In genomic region chr12:8078400-8078799, GRCh38 we compare ENCODE assay signal across 10 cellular contexts. TPM values are rescaled to one million over a fixed set of nuclear protein-coding genes. Genes with fewer than 3 reads are reported as not detected.
DNase-seq lines count a peak whose midpoint lies in the region; ATAC-seq and TF ChIP-seq lines count a peak whose summit lies in the region.
"Had no signal": no experiment of that assay in that cellular context is flagged by ENCODE, and none has a peak within 500 bp of the region (broad histone marks: within the 10 kb centered on the region; RNA-seq: fewer than 3 reads in every experiment).

No MANE protein-coding gene starts in this region.

- H3K9me3 ChIP-seq in GM23248 (ENCODE audit: low read depth) (no peaks in the 10 kb centered on the region), hepatocyte (ENCODE audit: low read depth) (no peaks in the 10 kb centered on the region)
- H3K9me3 ChIP-seq: HAP-1 had no signal

- no peaks in the 10 kb centered on the region for H3K27me3 ChIP-seq in GM23248 (replicated peaks; ENCODE audit: insufficient read depth)
- H3K27me3 ChIP-seq in hepatocyte: no peaks in the 10 kb centered on the region

- peak; percentile 41 for DNase-seq in AG08396 (ENCODE audit: low spot score)
- peak; percentile 69 for DNase-seq in GM23248
- peak; percentile 79 for DNase-seq in OCI-M1 (lab: John Stamatoyannopoulos, UW)
- DNase-seq in activated naive CD4-positive, alpha-beta T cell (lab: John Stamatoyannopoulos, UW): peak in 3 of 4 experiments; percentile 7 to 38 (median 24)
- DNase-seq in hepatocyte (ENCODE audit: low spot score): peak; percentile 59
- peak; percentile 33 for DNase-seq in stimulated activated CD8-positive, alpha-beta memory T cell treated with anti-CD3 and anti-CD28 coated beads, Interleukin-12 subunit alpha, Interleukin-12 subunit beta, amount 100 ng/mL, for 1 hour (ENCODE audit: low read depth)
- no peak for DNase-seq in SHP77 treated with DMSO at 0.1 percent for 48 hours (lab: John Stamatoyannopoulos, UW)

- WGBS in GM23248 (ENCODE audit: low coverage in 1 of 2, low lambda C conversion rate in 2 of 2, missing lambda C conversion rate in 2 of 2), 2 experiments: 29 to 30% methylated on average over 4 of the region's 4 CpGs
- WGBS in hepatocyte (ENCODE audit: low lambda C conversion rate, missing lambda C conversion rate): 53% methylated on average over 4 of the region's 4 CpGs

- no peak overlapping the region for H3K9ac ChIP-seq in GM23248

- peaks cover 22% of the 10 kb centered on the region for H3K79me2 ChIP-seq in GM23248 (ENCODE audit: insufficient read depth)
- peaks cover 8% of the 10 kb centered on the region for H3K79me2 ChIP-seq in hepatocyte

- H3K36me3 ChIP-seq in GM23248 (ENCODE audit: low read depth) (no peaks in the 10 kb centered on the region), hepatocyte (replicated peaks; ENCODE audit: insufficient read depth, low read depth) (no peaks in the 10 kb centered on the region)
- H3K36me3 ChIP-seq: HAP-1 had no signal

- no peak overlapping the region for H3K4me2 ChIP-seq in GM23248 (ENCODE audit: unreplicated experiment)
- no peak overlapping the region for H3K4me2 ChIP-seq in hepatocyte

- ATAC-seq in HG03045 (IDR thresholded peaks at IDR 0.05; ENCODE audit: unreplicated experiment): no peak

- H2AFZ ChIP-seq in GM23248 (peak overlapping the region; percentile 31), hepatocyte (no peak overlapping the region)

- H3K9me2 ChIP-seq in GM23248 (ENCODE audit: insufficient read depth) (no peaks in the 10 kb centered on the region), hepatocyte (replicated peaks; ENCODE audit: insufficient read depth) (no peaks in the 10 kb centered on the region)

- no peaks in the 10 kb centered on the region for H4K20me1 ChIP-seq in GM23248 (ENCODE audit: insufficient read depth)
- H4K20me1 ChIP-seq in hepatocyte (ENCODE audit: insufficient read depth, poor library complexity, severe bottlenecking): no peaks in the 10 kb centered on the region

- TF ChIP-seq CTCF in hepatocyte (IDR thresholded peaks at IDR 0.05; ENCODE audit: poor library complexity): peak; percentile 58

- peaks cover 11% of the 10 kb centered on the region for H3F3A ChIP-seq in GM23248 (ENCODE audit: insufficient read depth)

- in situ Hi-C loops in GM23248 (cut with MboI): no loop called here

- H3K4me3 ChIP-seq in GM23248 (no peak overlapping the region), hepatocyte (no peak overlapping the region)
- H3K4me3 ChIP-seq: HAP-1, lung had no signal

- H3K4me1 ChIP-seq in GM23248 (ENCODE audit: insufficient read depth) (peaks cover 12% of the 10 kb centered on the region), hepatocyte (ENCODE audit: insufficient read depth) (peaks cover 4% of the 10 kb centered on the region)

- no peak overlapping the region for H3K27ac ChIP-seq in GM23248
- no peak overlapping the region for H3K27ac ChIP-seq in hepatocyte

RNA-seq across cellular contexts. Expression of gene NECAP1, which starts 3.7 kb away (rescaled TPM):
- total RNA-seq in GM23248 (2014; rRNA removed; shearing (Covaris generic)): 36.6 and 40.1 TPM in 2 replicates
- polyA plus RNA-seq in GM23248 (2016; fragmentation: Nextera tagmentation; extraction: Ambion mirVana): 28.0 and 30.2 TPM in 2 replicates
- 32.6 and 36.8 TPM in 2 replicates for total RNA-seq in hepatocyte
- 24.0 and 24.1 TPM in 2 replicates for polyA plus RNA-seq in hepatocyte

RNA-seq across cellular contexts. Expression of gene C3AR1, which starts 12.2 kb away (rescaled TPM):
- total RNA-seq in GM23248 (2014; rRNA removed; shearing (Covaris generic)): not detected in 2 replicates
- polyA plus RNA-seq in GM23248 (2016; fragmentation: Nextera tagmentation; extraction: Ambion mirVana) (0.24 TPM in 1 of 2 replicates, not detected in the other), hepatocyte (4.1 and 5.9 TPM in 2 replicates)
- total RNA-seq in hepatocyte: 1.2 and 2.1 TPM in 2 replicates

RNA-seq across cellular contexts. Expression of gene CLEC4A, which starts 45.0 kb away (rescaled TPM):
- total RNA-seq in GM23248 (2014; rRNA removed; shearing (Covaris generic)): not detected in 2 replicates
- polyA plus RNA-seq in GM23248 (2016; fragmentation: Nextera tagmentation; extraction: Ambion mirVana): 0.62 and 1.0 TPM in 2 replicates
- not detected in 2 replicates for total RNA-seq in hepatocyte
- polyA plus RNA-seq in hepatocyte: 0.58 and 1.0 TPM in 2 replicates

RNA-seq across cellular contexts. Expression of gene FOXJ2, which starts 45.9 kb away (rescaled TPM):
- total RNA-seq in GM23248 (2014; rRNA removed; shearing (Covaris generic)): 8.2 and 11.0 TPM in 2 replicates
- polyA plus RNA-seq in GM23248 (2016; fragmentation: Nextera tagmentation; extraction: Ambion mirVana) (10.5 and 11.6 TPM in 2 replicates), hepatocyte (14.6 and 19.0 TPM in 2 replicates)
- 7.1 and 10.0 TPM in 2 replicates for total RNA-seq in hepatocyte
